Comparison of ENCODE assay signal across 38 cellular contexts in the genomic region with DNA sequence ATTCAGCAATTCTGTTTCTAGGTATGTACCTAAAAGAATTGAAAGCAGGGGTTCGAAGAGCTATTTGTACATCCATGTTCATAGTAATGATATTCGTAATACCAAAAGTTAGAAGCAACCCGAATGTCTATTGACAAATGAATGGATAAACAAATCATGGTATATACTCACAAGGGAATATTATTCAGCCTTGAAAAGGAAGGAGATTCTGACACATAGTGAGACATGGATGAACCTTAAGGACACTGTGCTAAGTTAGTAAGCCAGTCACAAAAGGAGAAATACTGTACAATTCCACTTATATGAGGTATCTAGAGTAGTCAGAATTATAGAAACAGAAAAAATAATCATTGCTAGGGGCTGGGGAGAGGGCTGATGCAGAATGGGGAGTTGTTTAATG. TPM values are rescaled to one million over a fixed set of nuclear protein-coding genes. Genes with fewer than 3 reads are reported as not detected.
"Had no signal": no experiment of that assay in that cellular context is flagged by ENCODE, and none has a peak within 500 bp of the region (broad histone marks: within the 10 kb centered on the region; RNA-seq: fewer than 3 reads in every experiment).

No MANE protein-coding gene starts in this region.

- ATAC-seq: activated CD4-positive, alpha-beta T cell treated with anti-CD3 and anti-CD28 coated beads for 36 hours; activated CD4-positive, CD25-positive, alpha-beta regulatory T cell treated with anti-CD3 and anti-CD28 coated beads, Interleukin-2, amount 50 U/mL, for 24 hours; activated naive CD4-positive, alpha-beta T cell treated with anti-CD3 and anti-CD28 coated beads, Interleukin-2, amount 50 U/mL, for 72 hours; activated naive CD8-positive, alpha-beta T cell treated with anti-CD3 and anti-CD28 coated beads, Interleukin-2, amount 50 U/mL, for 24 hours; activated T-cell treated with anti-CD3 and anti-CD28 coated beads, Interleukin-2, amount 50 U/mL, for 4 hours; activated T-cell treated with anti-CD3 and anti-CD28 coated beads, Interleukin-2, amount 50 U/mL, for 72 hours; activated T-helper 17 cell treated with anti-CD3 and anti-CD28 coated beads, Interleukin-2, amount 50 U/mL, for 72 hours had no signal

- DNase-seq: activated CD4-positive, alpha-beta memory T cell treated with anti-CD3 and anti-CD28 coated beads, Interleukin-2, amount 10 ng/mL, durations not matched to agents 7 days and 5 days; activated CD4-positive, alpha-beta T cell treated with anti-CD3 and anti-CD28 coated beads for 1 hour; activated CD4-positive, alpha-beta T cell treated with anti-CD3 and anti-CD28 coated beads for 36 hours; activated CD4-positive, alpha-beta T cell treated with anti-CD3 and anti-CD28 coated beads for 48 hours; activated CD4-positive, alpha-beta T cell treated with anti-CD3 and anti-CD28 coated beads, Interleukin-2, amount 10 ng/mL, durations not matched to agents 7 days and 5 days; activated CD4-positive, alpha-beta T cell treated with anti-CD3 and anti-CD28 coated beads, Interleukin-2, amount 50 U/mL, for 48 hours; activated CD4-positive, CD25-positive, alpha-beta regulatory T cell; activated CD8-positive, alpha-beta memory T cell treated with anti-CD3 and anti-CD28 coated beads, Interleukin-2, amount 50 U/mL, for 4 hours; activated effector memory CD4-positive, alpha-beta T cell treated with anti-CD3 and anti-CD28 coated beads, Interleukin-2, amount 50 U/mL, for 16 hours; activated gamma-delta T cell treated with Interleukin-2 at 50 U/mL for 16 hours; activated naive CD4-positive, alpha-beta T cell; activated naive CD4-positive, alpha-beta T cell treated with anti-CD3 and anti-CD28 coated beads, Interleukin-2, amount 10 ng/mL, durations not matched to agents 7 days and 5 days; activated naive CD8-positive, alpha-beta T cell treated with anti-CD3 and anti-CD28 coated beads, Interleukin-2, amount 10 ng/mL, durations not matched to agents 7 days and 5 days; activated naive CD8-positive, alpha-beta T cell treated with anti-CD3 and anti-CD28 coated beads, Interleukin-2, amount 50 U/mL, for 24 hours; activated T-cell treated with anti-CD3 and anti-CD28 coated beads for 4 hours; activated T-cell treated with anti-CD3 and anti-CD28 coated beads, Interleukin-2, amount 50 U/mL, for 1 hour; activated T-cell treated with anti-CD3 and anti-CD28 coated beads, Interleukin-2, amount 50 U/mL, for 4 hours; activated T-cell treated with anti-CD3 and anti-CD28 coated beads, Interleukin-2, amount 50 U/mL, for 72 hours; amygdala; anterior cingulate cortex; caudate nucleus; cerebellar nuclear complex; SW 1271; T-helper 1 cell; T-helper 2 cell; T-helper 9 cell had no signal

- H3K36me3 Mint-ChIP-seq: brain had no signal

- H3K9me3 Mint-ChIP-seq: activated CD4-positive, alpha-beta memory T cell treated with anti-CD3 and anti-CD28 coated beads, Interleukin-2, amount 10 ng/mL, durations not matched to agents 7 days and 5 days; activated CD4-positive, alpha-beta T cell treated with anti-CD3 and anti-CD28 coated beads, Interleukin-2, amount 10 ng/mL, durations not matched to agents 7 days and 5 days; activated naive CD4-positive, alpha-beta T cell treated with anti-CD3 and anti-CD28 coated beads, Interleukin-2, amount 10 ng/mL, durations not matched to agents 7 days and 5 days; activated naive CD8-positive, alpha-beta T cell treated with anti-CD3 and anti-CD28 coated beads, Interleukin-2, amount 10 ng/mL, durations not matched to agents 7 days and 5 days; activated naive CD8-positive, alpha-beta T cell treated with anti-CD3 and anti-CD28 coated beads, Interleukin-2, amount 50 U/mL, for 24 hours; activated T-cell treated with anti-CD3 and anti-CD28 coated beads, Interleukin-2, amount 50 U/mL, for 4 hours; activated T-cell treated with anti-CD3 and anti-CD28 coated beads, Interleukin-2, amount 50 U/mL, for 72 hours; activated T-helper 1 cell treated with anti-CD3 and anti-CD28 coated beads, Interleukin-12 subunit alpha, Interleukin-12 subunit beta, Interleukin-2, Interleukin-4 antibody, amounts not matched to agents 30 ng/mL and 10 ng/mL and 1 ng/mL, durations not matched to agents 14 hours and 24 hours and 36 hours; activated T-helper 17 cell treated with anti-CD3 and anti-CD28 coated beads, Interleukin-2, amount 50 U/mL, for 72 hours; central memory CD8-positive, alpha-beta T cell; T-helper 1 cell treated with Interleukin-12 subunit alpha and Interleukin-12 subunit beta and Interleukin-4 antibody, amounts not matched to agents 30 μg/mL and 1 μg/mL, for 36 hours; T-helper 2 cell treated with Interferon-gamma antibody and Interleukin-4, amounts not matched to agents 5 μg/mL and 100 μg/mL, for 36 hours had no signal

- H3K36me3 ChIP-seq: ascending aorta, cardiac muscle cell had no signal

- H3K27ac Mint-ChIP-seq: activated CD4-positive, alpha-beta memory T cell treated with anti-CD3 and anti-CD28 coated beads, Interleukin-2, amount 10 ng/mL, durations not matched to agents 7 days and 5 days; activated CD4-positive, alpha-beta T cell treated with anti-CD3 and anti-CD28 coated beads for 36 hours; activated CD4-positive, alpha-beta T cell treated with anti-CD3 and anti-CD28 coated beads, Interleukin-2, amount 10 ng/mL, durations not matched to agents 7 days and 5 days; activated naive CD4-positive, alpha-beta T cell treated with anti-CD3 and anti-CD28 coated beads, Interleukin-2, amount 10 ng/mL, durations not matched to agents 7 days and 5 days; activated naive CD4-positive, alpha-beta T cell treated with anti-CD3 and anti-CD28 coated beads, Interleukin-2, amount 50 U/mL, for 72 hours; activated naive CD8-positive, alpha-beta T cell treated with anti-CD3 and anti-CD28 coated beads, Interleukin-2, amount 10 ng/mL, durations not matched to agents 7 days and 5 days; activated naive CD8-positive, alpha-beta T cell treated with anti-CD3 and anti-CD28 coated beads, Interleukin-2, amount 50 U/mL, for 24 hours; activated T-cell treated with anti-CD3 and anti-CD28 coated beads, Interleukin-2, amount 50 U/mL, for 72 hours; activated T-helper 1 cell treated with anti-CD3 and anti-CD28 coated beads, Interleukin-12 subunit alpha, Interleukin-12 subunit beta, Interleukin-2, Interleukin-4 antibody, amounts not matched to agents 30 ng/mL and 10 ng/mL and 1 ng/mL, durations not matched to agents 14 hours and 24 hours and 36 hours; activated T-helper 17 cell treated with anti-CD3 and anti-CD28 coated beads, Interleukin-2, amount 50 U/mL, for 72 hours; brain; T-helper 1 cell treated with Interleukin-12 subunit alpha and Interleukin-12 subunit beta and Interleukin-4 antibody, amounts not matched to agents 30 μg/mL and 1 μg/mL, for 36 hours; T-helper 2 cell treated with Interferon-gamma antibody and Interleukin-4, amounts not matched to agents 5 μg/mL and 100 μg/mL, for 36 hours had no signal

- H3K27ac ChIP-seq: ascending aorta, cardiac muscle cell, VCaP had no signal

- H3K4me3 Mint-ChIP-seq: activated CD4-positive, alpha-beta memory T cell treated with anti-CD3 and anti-CD28 coated beads, Interleukin-2, amount 10 ng/mL, durations not matched to agents 7 days and 5 days; activated CD4-positive, alpha-beta T cell treated with anti-CD3 and anti-CD28 coated beads for 36 hours; activated CD4-positive, alpha-beta T cell treated with anti-CD3 and anti-CD28 coated beads, Interleukin-2, amount 10 ng/mL, durations not matched to agents 7 days and 5 days; activated naive CD4-positive, alpha-beta T cell treated with anti-CD3 and anti-CD28 coated beads, Interleukin-2, amount 10 ng/mL, durations not matched to agents 7 days and 5 days; activated naive CD8-positive, alpha-beta T cell treated with anti-CD3 and anti-CD28 coated beads, Interleukin-2, amount 10 ng/mL, durations not matched to agents 7 days and 5 days; activated naive CD8-positive, alpha-beta T cell treated with anti-CD3 and anti-CD28 coated beads, Interleukin-2, amount 50 U/mL, for 24 hours; activated T-cell treated with anti-CD3 and anti-CD28 coated beads, Interleukin-2, amount 50 U/mL, for 4 hours; activated T-cell treated with anti-CD3 and anti-CD28 coated beads, Interleukin-2, amount 50 U/mL, for 72 hours; activated T-helper 1 cell treated with anti-CD3 and anti-CD28 coated beads, Interleukin-12 subunit alpha, Interleukin-12 subunit beta, Interleukin-2, Interleukin-4 antibody, amounts not matched to agents 30 ng/mL and 10 ng/mL and 1 ng/mL, durations not matched to agents 14 hours and 24 hours and 36 hours; activated T-helper 17 cell treated with anti-CD3 and anti-CD28 coated beads, Interleukin-2, amount 50 U/mL, for 72 hours; brain; central memory CD8-positive, alpha-beta T cell; T-helper 1 cell treated with Interleukin-12 subunit alpha and Interleukin-12 subunit beta and Interleukin-4 antibody, amounts not matched to agents 30 μg/mL and 1 μg/mL, for 36 hours; T-helper 2 cell treated with Interferon-gamma antibody and Interleukin-4, amounts not matched to agents 5 μg/mL and 100 μg/mL, for 36 hours had no signal

- H3K9me3 ChIP-seq: ascending aorta had no signal

- H3K27me3 Mint-ChIP-seq: activated CD4-positive, alpha-beta memory T cell treated with anti-CD3 and anti-CD28 coated beads, Interleukin-2, amount 10 ng/mL, durations not matched to agents 7 days and 5 days; activated CD4-positive, alpha-beta T cell treated with anti-CD3 and anti-CD28 coated beads for 36 hours; activated CD4-positive, alpha-beta T cell treated with anti-CD3 and anti-CD28 coated beads, Interleukin-2, amount 10 ng/mL, durations not matched to agents 7 days and 5 days; activated naive CD4-positive, alpha-beta T cell treated with anti-CD3 and anti-CD28 coated beads, Interleukin-2, amount 10 ng/mL, durations not matched to agents 7 days and 5 days; activated naive CD8-positive, alpha-beta T cell treated with anti-CD3 and anti-CD28 coated beads, Interleukin-2, amount 10 ng/mL, durations not matched to agents 7 days and 5 days; activated naive CD8-positive, alpha-beta T cell treated with anti-CD3 and anti-CD28 coated beads, Interleukin-2, amount 50 U/mL, for 24 hours; activated T-helper 17 cell treated with anti-CD3 and anti-CD28 coated beads, Interleukin-2, amount 50 U/mL, for 72 hours; central memory CD8-positive, alpha-beta T cell had no signal

- H3K27me3 ChIP-seq: ascending aorta, cardiac muscle cell had no signal

- H3K4me3 ChIP-seq: ascending aorta, cardiac muscle cell had no signal

RNA-seq across cellular contexts. Expression of a gene that starts 30.3 kb away (rescaled TPM):
- total RNA-seq: activated CD4-positive, alpha-beta T cell treated with anti-CD3 and anti-CD28 coated beads for 36 hours; activated CD8-positive, alpha-beta memory T cell treated with anti-CD3 and anti-CD28 coated beads for 36 hours; activated naive CD8-positive, alpha-beta T cell treated with anti-CD3 and anti-CD28 coated beads, Interleukin-2, amount 10 ng/mL, durations not matched to agents 7 days and 5 days had no signal
